Comparison of ENCODE assay signal across 14 cellular contexts in genomic region chr1:172351761-172352161, GRCh38.
DNase-seq lines count a peak whose midpoint lies in the region; ATAC-seq and TF ChIP-seq lines count a peak whose summit lies in the region.
"Had no signal": no experiment of that assay in that cellular context is flagged by ENCODE, and none has a peak within 500 bp of the region (broad histone marks: within the 10 kb centered on the region; RNA-seq: fewer than 3 reads in every experiment).

No MANE protein-coding gene starts in this region.

- H3K27ac Mint-ChIP-seq in Caco-2 (ENCODE audit: unreplicated experiment), result no peak overlapping the region

- POLR2A ChIA-PET in Caco-2 (lab: Charles Lee), result no interaction called here

- intact Hi-C loops in Caco-2 (cut with micrococcal nuclease; ENCODE audit: unreplicated experiment), result no loop called here

- H3K4me3 ChIP-seq in fibroblast of pulmonary artery (replicated peaks; ENCODE audit: low read depth, low read length), result no peak overlapping the region
- H3K4me3 ChIP-seq in skeletal muscle satellite cell (ENCODE audit: low read length), result peak overlapping the region; percentile 10
- no peak overlapping the region for H3K4me3 ChIP-seq in Caco-2 (ENCODE audit: low read depth, low read length)
- H3K4me3 ChIP-seq: body of pancreas, lung, right lobe of liver, upper lobe of right lung had no signal

- TF ChIP-seq CTCF in fibroblast of pulmonary artery (IDR thresholded peaks at IDR 0.05; ENCODE audit: low read length, missing control alignments) (no peak), Caco-2 (IDR thresholded peaks at IDR 0.05; ENCODE audit: insufficient read depth in 1 of 2, low read depth in 1 of 2, low read length in 1 of 2, severe bottlenecking in 1 of 2, unreplicated experiment in 1 of 2) (no peak)

- H3K9me3 ChIP-seq in skeletal muscle satellite cell (replicated peaks; ENCODE audit: low read length) (no peaks in the 10 kb centered on the region), Caco-2 (peaks cover 6% of the 10 kb centered on the region)
- H3K9me3 ChIP-seq: body of pancreas, right lobe of liver had no signal

- H3K9me3 Mint-ChIP-seq in Caco-2 (ENCODE audit: unreplicated experiment), result peaks cover 27% of the 10 kb centered on the region

- no peak overlapping the region for H3K4me3 Mint-ChIP-seq in Caco-2 (ENCODE audit: unreplicated experiment)

- peak; percentile 81 for ATAC-seq in SK-N-SH treated with all-trans-retinoic acid at 6 μM for 48 hours
- ATAC-seq: body of pancreas, right lobe of liver had no signal

- peaks cover 27% of the 10 kb centered on the region for H3K4me1 Mint-ChIP-seq in Caco-2 (ENCODE audit: low read depth, unreplicated experiment)

- H3K36me3 ChIP-seq in skeletal muscle satellite cell (ENCODE audit: insufficient read depth, low read length), result no peaks in the 10 kb centered on the region
- H3K36me3 ChIP-seq in Caco-2 (ENCODE audit: control insufficient read depth, insufficient read depth, low read length), result no peaks in the 10 kb centered on the region
- H3K36me3 ChIP-seq: right lobe of liver, upper lobe of right lung had no signal

- peak overlapping the region; percentile 54 for H3K4me2 ChIP-seq in skeletal muscle satellite cell (ENCODE audit: low read length)

- DNase-seq in HCEC 1CT, result peak; percentile 60
- DNase-seq in fibroblast of pulmonary artery (ENCODE audit: low read depth), result peak; percentile 55
- no peak for DNase-seq in Caco-2
- DNase-seq in GF-D8 (lab: John Stamatoyannopoulos, UW), result no peak
- no peak for DNase-seq in cortex of kidney (lab: John Stamatoyannopoulos, UW)
- no peak for DNase-seq in hepatic stellate cell (ENCODE audit: low spot score)
- DNase-seq: activated CD8-positive, alpha-beta memory T cell treated with anti-CD3 and anti-CD28 coated beads, Interleukin-2, amount 50 U/mL, for 48 hours; body of pancreas; DMS53; right lobe of liver; upper lobe of right lung had no signal

- H3K9ac ChIP-seq in skeletal muscle satellite cell (ENCODE audit: low read depth, low read length), result peak overlapping the region; percentile 26

- no peaks in the 10 kb centered on the region for H3K36me3 Mint-ChIP-seq in Caco-2 (ENCODE audit: insufficient read depth, unreplicated experiment)

- CTCF ChIA-PET in Caco-2 (lab: Charles Lee), result no interaction called here

- peaks cover 37% of the 10 kb centered on the region for H3K4me1 ChIP-seq in skeletal muscle satellite cell (ENCODE audit: control insufficient read depth, insufficient read depth, low read length)
- peaks cover 12% of the 10 kb centered on the region for H3K4me1 ChIP-seq in Caco-2
- H3K4me1 ChIP-seq: body of pancreas, right lobe of liver, upper lobe of right lung had no signal

- no peaks in the 10 kb centered on the region for H3K27me3 Mint-ChIP-seq in Caco-2 (ENCODE audit: insufficient read depth, unreplicated experiment)

- no peaks in the 10 kb centered on the region for H3K27me3 ChIP-seq in skeletal muscle satellite cell (ENCODE audit: control insufficient read depth, insufficient read depth, low read length)
- no peaks in the 10 kb centered on the region for H3K27me3 ChIP-seq in Caco-2 (replicated peaks; ENCODE audit: control insufficient read depth, insufficient read depth, low read length)
- H3K27me3 ChIP-seq: body of pancreas, right lobe of liver, upper lobe of right lung had no signal

- BruUV-seq in Caco-2 (replicated peaks; lab: Mats Ljungman, UMichigan), result no TSS peak

TF ChIP-seq in SK-N-SH treated with all-trans-retinoic acid at 6 μM for 48 hours, 23 proteins besides CTCF, POLR2A, EP300 and RAD21:
- TF ChIP-seq TOX (CRISPR knock-in tag; IDR thresholded peaks at IDR 0.05; ENCODE audit: borderline replicate concordance) (0 out of 2 replicates have a peak, but pooled peaks have one; percentile 44), BACH2 (CRISPR knock-in tag; IDR thresholded peaks at IDR 0.05; ENCODE audit: borderline replicate concordance) (no peak), ARNTL (CRISPR knock-in tag; IDR thresholded peaks at IDR 0.05; ENCODE audit: borderline replicate concordance, low read depth) (no peak)
- TF ChIP-seq, protein P1, sequence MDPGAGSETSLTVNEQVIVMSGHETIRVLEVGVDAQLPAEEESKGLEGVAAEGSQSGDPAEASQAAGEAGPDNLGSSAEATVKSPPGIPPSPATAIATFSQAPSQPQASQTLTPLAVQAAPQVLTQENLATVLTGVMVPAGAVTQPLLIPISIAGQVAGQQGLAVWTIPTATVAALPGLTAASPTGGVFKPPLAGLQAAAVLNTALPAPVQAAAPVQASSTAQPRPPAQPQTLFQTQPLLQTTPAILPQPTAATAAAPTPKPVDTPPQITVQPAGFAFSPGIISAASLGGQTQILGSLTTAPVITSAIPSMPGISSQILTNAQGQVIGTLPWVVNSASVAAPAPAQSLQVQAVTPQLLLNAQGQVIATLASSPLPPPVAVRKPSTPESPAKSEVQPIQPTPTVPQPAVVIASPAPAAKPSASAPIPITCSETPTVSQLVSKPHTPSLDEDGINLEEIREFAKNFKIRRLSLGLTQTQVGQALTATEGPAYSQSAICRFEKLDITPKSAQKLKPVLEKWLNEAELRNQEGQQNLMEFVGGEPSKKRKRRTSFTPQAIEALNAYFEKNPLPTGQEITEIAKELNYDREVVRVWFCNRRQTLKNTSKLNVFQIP (CRISPR knock-in tag; IDR thresholded peaks at IDR 0.05; ENCODE audit: borderline replicate concordance, low read depth), result peak; percentile 10; the same call in 1 of the 2 replicates

Comparison
In these comparisons a context has a peak if more than half of its experiments do, and no peak if none do; other contexts are left out.
1. DNase-seq: peak in HCEC 1CT (single experiment) and fibroblast of pulmonary artery (single experiment); none in Caco-2 (0 of 2), GF-D8 (single experiment), cortex of kidney (single experiment) and hepatic stellate cell (single experiment).